Comparison of ENCODE assay signal across 2 cellular contexts in the genomic region with DNA sequence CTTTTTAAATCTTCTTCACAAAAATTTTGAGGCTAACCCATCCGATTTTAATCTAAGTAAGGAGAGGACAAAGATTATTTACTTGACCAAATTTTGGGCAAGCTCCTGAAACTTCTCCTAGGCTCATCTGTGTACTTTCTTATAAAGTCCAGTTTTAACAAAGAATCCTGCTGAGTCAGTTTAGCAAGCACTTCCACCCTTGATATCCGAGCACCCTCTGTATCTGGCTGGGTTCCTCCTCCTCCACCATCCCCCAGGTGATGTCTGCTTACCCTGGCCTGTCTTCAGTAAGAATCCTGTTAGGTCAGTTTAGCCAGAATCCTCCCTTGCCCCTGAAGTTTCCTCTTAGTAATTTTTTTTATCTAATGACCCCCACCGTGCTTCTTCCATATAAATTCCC.
TF ChIP-seq lines count a peak whose summit lies in the region.

No MANE protein-coding gene starts in this region.

TF ChIP-seq in IMR-90, 13 proteins besides CTCF, POLR2A, EP300 and RAD21:
- TF ChIP-seq CEBPB (IDR thresholded peaks at IDR 0.05; ENCODE audit: low read depth, low read length) (no peak), RCOR1 (IDR thresholded peaks at IDR 0.05; ENCODE audit: insufficient replicate concordance, low read length) (no peak), RFX5 (IDR thresholded peaks at IDR 0.05; ENCODE audit: low read depth, low read length) (no peak), CHD1 (IDR thresholded peaks at IDR 0.05; ENCODE audit: low read depth, low read length) (no peak), NFE2L2 (IDR thresholded peaks at IDR 0.05; ENCODE audit: low read depth, low read length) (no peak), MXI1 (IDR thresholded peaks at IDR 0.05; ENCODE audit: borderline replicate concordance, low read depth, low read length) (no peak), SMC3 (IDR thresholded peaks at IDR 0.05; ENCODE audit: low read depth, low read length) (no peak), ELK1 (IDR thresholded peaks at IDR 0.05; ENCODE audit: borderline replicate concordance, low read depth, low read length) (no peak), MAFK (IDR thresholded peaks at IDR 0.05; ENCODE audit: low read depth, low read length) (no peak), FOS (IDR thresholded peaks at IDR 0.05; ENCODE audit: low read depth, low read length) (no peak), BHLHE40 (IDR thresholded peaks at IDR 0.05; ENCODE audit: low read depth, low read length) (no peak), MAZ (IDR thresholded peaks at IDR 0.05; ENCODE audit: borderline replicate concordance, low read depth, low read length) (no peak), USF2 (IDR thresholded peaks at IDR 0.05; ENCODE audit: low read depth, low read length) (no peak)

TF ChIP-seq in K562, 482 proteins besides CTCF, POLR2A, EP300 and RAD21:
- TF ChIP-seq ZNF764 (CRISPR knock-in tag; IDR thresholded peaks at IDR 0.05; ENCODE audit: low read depth) = no peak
- no peak for TF ChIP-seq ZNF143 (CRISPR knock-in tag; IDR thresholded peaks at IDR 0.05)
- TF ChIP-seq SIN3A (IDR thresholded peaks at IDR 0.05; ENCODE audit: borderline replicate concordance in 2 of 2, control insufficient read depth in 1 of 2, low read depth in 2 of 2, low read length in 2 of 2) = no peak
- TF ChIP-seq MEIS2 (IDR thresholded peaks at IDR 0.05; ENCODE audit: partially characterized antibody) = no peak
- TF ChIP-seq NFE2 (IDR thresholded peaks at IDR 0.05; ENCODE audit: low read depth) = peak; percentile 35; the same call in 1 of the 2 replicates
- TF ChIP-seq ZSCAN32 (CRISPR knock-in tag; IDR thresholded peaks at IDR 0.05) = no peak
- peak; percentile 51 for TF ChIP-seq MAFG (tag; conservative IDR thresholded peaks at IDR 0.05)
- TF ChIP-seq CHD1 (IDR thresholded peaks at IDR 0.05; ENCODE audit: low read length) = no peak
- TF ChIP-seq NR2C2 (CRISPR knock-in tag; IDR thresholded peaks at IDR 0.05) = no peak
- no peak for TF ChIP-seq NR2C2 (tag; IDR thresholded peaks at IDR 0.05)
- no peak for TF ChIP-seq BCL6 (CRISPR knock-in tag; IDR thresholded peaks at IDR 0.05)
- TF ChIP-seq CBX8 (IDR thresholded peaks at IDR 0.05; ENCODE audit: borderline replicate concordance, extremely low read depth, low read depth, low read length, poor library complexity, severe bottlenecking) = no peak
- TF ChIP-seq, protein P1, sequence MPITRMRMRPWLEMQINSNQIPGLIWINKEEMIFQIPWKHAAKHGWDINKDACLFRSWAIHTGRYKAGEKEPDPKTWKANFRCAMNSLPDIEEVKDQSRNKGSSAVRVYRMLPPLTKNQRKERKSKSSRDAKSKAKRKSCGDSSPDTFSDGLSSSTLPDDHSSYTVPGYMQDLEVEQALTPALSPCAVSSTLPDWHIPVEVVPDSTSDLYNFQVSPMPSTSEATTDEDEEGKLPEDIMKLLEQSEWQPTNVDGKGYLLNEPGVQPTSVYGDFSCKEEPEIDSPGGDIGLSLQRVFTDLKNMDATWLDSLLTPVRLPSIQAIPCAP (CRISPR knock-in tag; IDR thresholded peaks at IDR 0.05; ENCODE audit: borderline replicate concordance) = no peak
- TF ChIP-seq MAFF (IDR thresholded peaks at IDR 0.05; ENCODE audit: low read length) = peak; percentile 10; the same call in 1 of the 2 replicates
- no peak for TF ChIP-seq POLR2G (IDR thresholded peaks at IDR 0.05; ENCODE audit: low read depth, low read length)
- no peak for TF ChIP-seq GABPB1 (CRISPR knock-in tag; IDR thresholded peaks at IDR 0.05)
- no peak for TF ChIP-seq ZBTB1 (CRISPR knock-in tag; IDR thresholded peaks at IDR 0.05; ENCODE audit: borderline replicate concordance, low read depth)
- no peak for TF ChIP-seq DMBX1 (CRISPR knock-in tag; IDR thresholded peaks at IDR 0.05; ENCODE audit: borderline replicate concordance)
- no peak for TF ChIP-seq KDM2B (CRISPR knock-in tag; IDR thresholded peaks at IDR 0.05)
- no peak for TF ChIP-seq ZNF140 (CRISPR knock-in tag; IDR thresholded peaks at IDR 0.05)
- TF ChIP-seq CHD2 (IDR thresholded peaks at IDR 0.05; ENCODE audit: low read depth, low read length) = no peak
- no peak for TF ChIP-seq SIX5 (IDR thresholded peaks at IDR 0.05; ENCODE audit: borderline replicate concordance in 1 of 2, insufficient read depth in 1 of 2, low read depth in 1 of 2, low read length in 2 of 2)
- no peak for TF ChIP-seq MYBL2 (IDR thresholded peaks at IDR 0.05; ENCODE audit: low read depth)
- TF ChIP-seq MYBL2 (CRISPR knock-in tag; IDR thresholded peaks at IDR 0.05; ENCODE audit: borderline replicate concordance) = no peak
- no peak for TF ChIP-seq ZNF274 (IDR thresholded peaks at IDR 0.05; ENCODE audit: borderline replicate concordance, low read depth, low read length)
- no peak for TF ChIP-seq PCBP1 (IDR thresholded peaks at IDR 0.05; ENCODE audit: low read depth, low read length, poor library complexity, severe bottlenecking)
- no peak for TF ChIP-seq PCBP2 (IDR thresholded peaks at IDR 0.05; ENCODE audit: low read depth, low read length, poor library complexity, severe bottlenecking)
- TF ChIP-seq, protein P2, sequence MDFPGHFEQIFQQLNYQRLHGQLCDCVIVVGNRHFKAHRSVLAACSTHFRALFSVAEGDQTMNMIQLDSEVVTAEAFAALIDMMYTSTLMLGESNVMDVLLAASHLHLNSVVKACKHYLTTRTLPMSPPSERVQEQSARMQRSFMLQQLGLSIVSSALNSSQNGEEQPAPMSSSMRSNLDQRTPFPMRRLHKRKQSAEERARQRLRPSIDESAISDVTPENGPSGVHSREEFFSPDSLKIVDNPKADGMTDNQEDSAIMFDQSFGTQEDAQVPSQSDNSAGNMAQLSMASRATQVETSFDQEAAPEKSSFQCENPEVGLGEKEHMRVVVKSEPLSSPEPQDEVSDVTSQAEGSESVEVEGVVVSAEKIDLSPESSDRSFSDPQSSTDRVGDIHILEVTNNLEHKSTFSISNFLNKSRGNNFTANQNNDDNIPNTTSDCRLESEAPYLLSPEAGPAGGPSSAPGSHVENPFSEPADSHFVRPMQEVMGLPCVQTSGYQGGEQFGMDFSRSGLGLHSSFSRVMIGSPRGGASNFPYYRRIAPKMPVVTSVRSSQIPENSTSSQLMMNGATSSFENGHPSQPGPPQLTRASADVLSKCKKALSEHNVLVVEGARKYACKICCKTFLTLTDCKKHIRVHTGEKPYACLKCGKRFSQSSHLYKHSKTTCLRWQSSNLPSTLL (IDR thresholded peaks at IDR 0.05) = no peak
- TF ChIP-seq ATF7 (IDR thresholded peaks at IDR 0.05) = no peak
- TF ChIP-seq THAP12 (CRISPR knock-in tag; IDR thresholded peaks at IDR 0.05) = no peak
- no peak for TF ChIP-seq CGGBP1 (CRISPR knock-in tag; IDR thresholded peaks at IDR 0.05)
- peak; percentile 75 for TF ChIP-seq C11orf30 (IDR thresholded peaks at IDR 0.05; ENCODE audit: low read depth)
- TF ChIP-seq MCM5 (IDR thresholded peaks at IDR 0.05; ENCODE audit: low read depth) = no peak
- TF ChIP-seq TAF7 (tag; IDR thresholded peaks at IDR 0.05) = no peak
- no peak for TF ChIP-seq RBM25 (IDR thresholded peaks at IDR 0.05; ENCODE audit: low read depth, low read length, severe bottlenecking)
- TF ChIP-seq CBFA2T3 (IDR thresholded peaks at IDR 0.05) = 0 out of 2 replicates have a peak, but pooled peaks have one; percentile 13
- TF ChIP-seq HMG20B (CRISPR knock-in tag; IDR thresholded peaks at IDR 0.05) = no peak
- TF ChIP-seq SFPQ (IDR thresholded peaks at IDR 0.05; ENCODE audit: low read depth, low read length) = no peak
- TF ChIP-seq MECOM (CRISPR knock-in tag; IDR thresholded peaks at IDR 0.05) = no peak
- TF ChIP-seq NCOA1 (IDR thresholded peaks at IDR 0.05; ENCODE audit: low read depth) = no peak
- TF ChIP-seq YY1 (IDR thresholded peaks at IDR 0.05; ENCODE audit: borderline replicate concordance in 1 of 3, control insufficient read depth in 1 of 3, extremely low read depth in 1 of 3, insufficient read depth in 3 of 3, insufficient read length in 1 of 3, insufficient replicate concordance in 2 of 3, low read depth in 1 of 3, low read length in 2 of 3) = no peak
- TF ChIP-seq FOXK1 (CRISPR knock-in tag; IDR thresholded peaks at IDR 0.05; ENCODE audit: borderline replicate concordance) = no peak
- no peak for TF ChIP-seq SMAD3 (CRISPR knock-in tag; conservative IDR thresholded peaks at IDR 0.05)
- TF ChIP-seq FOXJ2 (tag; IDR thresholded peaks at IDR 0.05) = no peak
- 0 out of 2 replicates have a peak, but pooled peaks have one; percentile 32 for TF ChIP-seq MAFK (IDR thresholded peaks at IDR 0.05; ENCODE audit: low read length)
- TF ChIP-seq, protein P3, sequence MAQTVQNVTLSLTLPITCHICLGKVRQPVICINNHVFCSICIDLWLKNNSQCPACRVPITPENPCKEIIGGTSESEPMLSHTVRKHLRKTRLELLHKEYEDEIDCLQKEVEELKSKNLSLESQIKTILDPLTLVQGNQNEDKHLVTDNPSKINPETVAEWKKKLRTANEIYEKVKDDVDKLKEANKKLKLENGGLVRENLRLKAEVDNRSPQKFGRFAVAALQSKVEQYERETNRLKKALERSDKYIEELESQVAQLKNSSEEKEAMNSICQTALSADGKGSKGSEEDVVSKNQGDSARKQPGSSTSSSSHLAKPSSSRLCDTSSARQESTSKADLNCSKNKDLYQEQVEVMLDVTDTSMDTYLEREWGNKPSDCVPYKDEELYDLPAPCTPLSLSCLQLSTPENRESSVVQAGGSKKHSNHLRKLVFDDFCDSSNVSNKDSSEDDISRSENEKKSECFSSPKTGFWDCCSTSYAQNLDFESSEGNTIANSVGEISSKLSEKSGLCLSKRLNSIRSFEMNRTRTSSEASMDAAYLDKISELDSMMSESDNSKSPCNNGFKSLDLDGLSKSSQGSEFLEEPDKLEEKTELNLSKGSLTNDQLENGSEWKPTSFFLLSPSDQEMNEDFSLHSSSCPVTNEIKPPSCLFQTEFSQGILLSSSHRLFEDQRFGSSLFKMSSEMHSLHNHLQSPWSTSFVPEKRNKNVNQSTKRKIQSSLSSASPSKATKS (CRISPR knock-in tag; IDR thresholded peaks at IDR 0.05) = no peak
- TF ChIP-seq ZNF512 (tag; IDR thresholded peaks at IDR 0.05) = no peak
- no peak for TF ChIP-seq MNT (conservative IDR thresholded peaks at IDR 0.05)
- no peak for TF ChIP-seq ETV6 (IDR thresholded peaks at IDR 0.05; ENCODE audit: borderline replicate concordance in 1 of 2, low read depth in 2 of 2, low read length in 1 of 2)
- TF ChIP-seq ETV6 (CRISPR knock-in tag; IDR thresholded peaks at IDR 0.05; ENCODE audit: borderline replicate concordance) = no peak
- TF ChIP-seq ZNF347 (CRISPR knock-in tag; IDR thresholded peaks at IDR 0.05; ENCODE audit: low read depth) = no peak
- TF ChIP-seq ZNF316 (IDR thresholded peaks at IDR 0.05) = peak; percentile 64
- no peak for TF ChIP-seq ZNF780A (CRISPR knock-in tag; IDR thresholded peaks at IDR 0.05)
- no peak for TF ChIP-seq KLF1 (tag; IDR thresholded peaks at IDR 0.05)
- no peak for TF ChIP-seq HNRNPH1 (optimal IDR thresholded peaks at IDR 0.05; ENCODE audit: low read depth, low read length)
- no peak for TF ChIP-seq ARID1B (IDR thresholded peaks at IDR 0.05)
